ENCODE assay signal across 19 cellular contexts in the genomic region with DNA sequence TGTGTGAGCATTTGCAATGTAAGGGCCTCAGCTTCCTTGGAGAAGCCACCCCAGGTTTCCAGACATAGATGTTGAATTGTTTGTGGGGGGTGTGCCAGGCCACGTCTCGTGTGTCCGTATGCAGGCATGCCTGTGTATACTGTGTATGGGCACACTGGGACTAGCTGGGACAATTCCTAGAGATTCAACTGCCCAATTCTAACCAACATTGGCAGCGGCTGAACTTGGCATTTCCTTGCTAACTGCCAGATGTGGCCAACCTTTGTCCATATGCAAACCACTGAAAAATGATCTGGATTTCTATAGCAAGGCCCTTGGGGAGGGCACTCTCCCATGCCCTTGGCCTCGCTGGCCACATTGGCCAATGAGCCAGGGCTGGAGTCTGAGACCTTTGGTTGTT.
"Had no signal": no experiment of that assay in that cellular context is flagged by ENCODE, and none has a peak within 500 bp of the region (broad histone marks: within the 10 kb centered on the region; RNA-seq: fewer than 3 reads in every experiment).

No MANE protein-coding gene starts in this region.

- ATAC-seq: activated naive CD8-positive, alpha-beta T cell treated with anti-CD3 and anti-CD28 coated beads, Interleukin-2, amount 50 U/mL, for 24 hours; naive thymus-derived CD8-positive, alpha-beta T cell had no signal

- H3K27me3 Mint-ChIP-seq: activated B cell treated with CpG ODN at 0.5 μM for 24 hours; activated CD4-positive, alpha-beta T cell treated with anti-CD3 and anti-CD28 coated beads, Interleukin-2, amount 10 ng/mL, durations not matched to agents 7 days and 5 days; activated naive CD8-positive, alpha-beta T cell treated with anti-CD3 and anti-CD28 coated beads, Interleukin-2, amount 50 U/mL, for 24 hours; naive thymus-derived CD8-positive, alpha-beta T cell had no signal

- H3K27me3 ChIP-seq: ascending aorta, heart right ventricle, ovary, tibial artery had no signal

- H3K9me3 ChIP-seq: ascending aorta, heart right ventricle, ovary, tibial artery had no signal

- H3K4me3 ChIP-seq: ascending aorta, heart right ventricle, ovary, SK-N-MC, tibial artery had no signal

- H3K9me3 Mint-ChIP-seq: activated B cell treated with CpG ODN at 0.5 μM for 24 hours; activated CD4-positive, alpha-beta T cell treated with anti-CD3 and anti-CD28 coated beads, Interleukin-2, amount 10 ng/mL, durations not matched to agents 7 days and 5 days; activated naive CD8-positive, alpha-beta T cell treated with anti-CD3 and anti-CD28 coated beads, Interleukin-2, amount 50 U/mL, for 24 hours; naive thymus-derived CD8-positive, alpha-beta T cell; T-helper 2 cell treated with Interferon-gamma antibody and Interleukin-4, amounts not matched to agents 5 μg/mL and 100 μg/mL, for 36 hours had no signal

- DNase-seq: activated B cell treated with CpG ODN at 0.5 μM for 24 hours; activated CD4-positive, alpha-beta T cell treated with anti-CD3 and anti-CD28 coated beads, Interleukin-2, amount 10 ng/mL, durations not matched to agents 7 days and 5 days; activated CD8-positive, alpha-beta memory T cell treated with anti-CD3 and anti-CD28 coated beads for 24 hours; activated CD8-positive, alpha-beta memory T cell treated with anti-CD3 and anti-CD28 coated beads, Interleukin-2, amount 50 U/mL, for 48 hours; activated naive CD4-positive, alpha-beta T cell treated with Interleukin-2 at 50 U/mL for 16 hours; activated naive CD8-positive, alpha-beta T cell treated with anti-CD3 and anti-CD28 coated beads, Interleukin-2, amount 50 U/mL, for 24 hours; effector CD4-positive, alpha-beta T cell; heart right ventricle; mesendoderm; naive thymus-derived CD8-positive, alpha-beta T cell; stimulated activated CD4-positive, alpha-beta T cell treated with anti-CD3 and anti-CD28 coated beads, Interleukin-12 subunit alpha, Interleukin-12 subunit beta, amount 100 ng/mL, for 4 hours; stimulated activated CD4-positive, alpha-beta T cell treated with anti-CD3 and anti-CD28 coated beads, Interleukin-1b, Interleukin-23, amount 100 ng/mL, for 48 hours; stimulated activated CD8-positive, alpha-beta memory T cell treated with anti-CD3 and anti-CD28 coated beads, Interleukin-4, amount 100 ng/mL, for 48 hours; stimulated activated naive CD4-positive, alpha-beta T cell treated with Interleukin-2 at 50 U/mL for 16 hours had no signal

- H3K36me3 ChIP-seq: ovary had no signal

- H3K4me3 Mint-ChIP-seq: activated B cell treated with CpG ODN at 0.5 μM for 24 hours; activated CD4-positive, alpha-beta T cell treated with anti-CD3 and anti-CD28 coated beads, Interleukin-2, amount 10 ng/mL, durations not matched to agents 7 days and 5 days; activated naive CD8-positive, alpha-beta T cell treated with anti-CD3 and anti-CD28 coated beads, Interleukin-2, amount 50 U/mL, for 24 hours; naive thymus-derived CD8-positive, alpha-beta T cell; T-helper 2 cell treated with Interferon-gamma antibody and Interleukin-4, amounts not matched to agents 5 μg/mL and 100 μg/mL, for 36 hours had no signal

- H3K27ac Mint-ChIP-seq: activated B cell treated with CpG ODN at 0.5 μM for 24 hours; activated CD4-positive, alpha-beta T cell treated with anti-CD3 and anti-CD28 coated beads, Interleukin-2, amount 10 ng/mL, durations not matched to agents 7 days and 5 days; activated naive CD8-positive, alpha-beta T cell treated with anti-CD3 and anti-CD28 coated beads, Interleukin-2, amount 50 U/mL, for 24 hours; T-helper 2 cell treated with Interferon-gamma antibody and Interleukin-4, amounts not matched to agents 5 μg/mL and 100 μg/mL, for 36 hours had no signal
